23 cellular contexts compared by ENCODE assay signal in the genomic region with DNA sequence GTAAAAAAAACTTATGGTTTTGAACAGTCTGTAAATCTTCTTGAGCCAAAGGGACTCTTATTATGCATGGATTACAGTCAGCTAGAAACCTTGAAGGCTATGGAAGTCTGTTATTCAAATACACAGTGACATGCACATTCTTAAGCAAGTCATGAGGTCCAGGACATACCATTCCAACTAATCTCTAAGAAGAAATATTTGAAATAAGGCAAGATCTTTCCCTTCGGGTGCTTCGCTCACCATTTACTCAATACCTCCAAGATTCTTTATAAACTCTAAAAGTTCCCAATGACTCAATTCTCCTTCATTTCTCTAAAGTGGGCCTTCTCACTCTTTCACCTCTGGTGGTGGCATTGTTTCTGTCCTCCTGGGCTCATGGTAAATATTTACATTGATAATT.
DNase-seq lines count a peak whose midpoint lies in the region; ATAC-seq and TF ChIP-seq lines count a peak whose summit lies in the region.
"Had no signal": no experiment of that assay in that cellular context is flagged by ENCODE, and none has a peak within 500 bp of the region (broad histone marks: within the 10 kb centered on the region; RNA-seq: fewer than 3 reads in every experiment).

No MANE protein-coding gene starts in this region.

- H2BK12ac ChIP-seq in neuronal stem cell (ENCODE audit: low read length), result no peak overlapping the region

- no peaks in the 10 kb centered on the region for H3K36me3 ChIP-seq in endodermal cell (ENCODE audit: control insufficient read depth, insufficient read depth, low read length)
- H3K36me3 ChIP-seq in neuronal stem cell (replicated peaks in 1 of 2; ENCODE audit: control insufficient read depth in 2 of 2, insufficient read depth in 2 of 2, low read length in 2 of 2), result no peaks in the 10 kb centered on the region
- H3K36me3 ChIP-seq: SJCRH30, tibial nerve had no signal

- TF ChIP-seq CTCF in AG09309 (IDR thresholded peaks at IDR 0.05; ENCODE audit: control insufficient read depth, insufficient read depth, low read depth, low read length, missing control alignments) (no peak), endodermal cell (conservative IDR thresholded peaks at IDR 0.05) (no peak)

- TF ChIP-seq POLR2A in GM18505 (IDR thresholded peaks at IDR 0.05; ENCODE audit: borderline replicate concordance, extremely low read depth, insufficient read depth, insufficient read length), result no peak

- H3K27me3 ChIP-seq in endodermal cell (ENCODE audit: control insufficient read depth, insufficient read depth, low read length, poor library complexity, severe bottlenecking) (no peaks in the 10 kb centered on the region), neuronal stem cell (ENCODE audit: control insufficient read depth in 3 of 3, insufficient read depth in 3 of 3, low read depth in 1 of 3, low read length in 3 of 3) (no peaks in the 10 kb centered on the region)
- H3K27me3 ChIP-seq: SJCRH30, tibial nerve had no signal

- no peak for ATAC-seq in sciatic nerve
- no peak for ATAC-seq in Right ventricle myocardium inferior
- no peak for ATAC-seq in GM18505 (IDR thresholded peaks at IDR 0.05; ENCODE audit: unreplicated experiment)

- H3K4me2 ChIP-seq in neuronal stem cell (ENCODE audit: insufficient read depth, low read length, poor library complexity, severe bottlenecking), result no peak overlapping the region

- H4K8ac ChIP-seq in neuronal stem cell (ENCODE audit: low read depth, low read length), result no peak overlapping the region

- no peak overlapping the region for H2BK5ac ChIP-seq in neuronal stem cell (ENCODE audit: low read length)

- peaks cover 7% of the 10 kb centered on the region for H3K36me3 Mint-ChIP-seq in endodermal cell (ENCODE audit: low read depth)

- no peak overlapping the region for H3K4ac ChIP-seq in neuronal stem cell (ENCODE audit: low read length)

- no peak overlapping the region for H2AK5ac ChIP-seq in neuronal stem cell (ENCODE audit: low read depth, low read length)

- H3K9me3 Mint-ChIP-seq in endodermal cell, result peaks cover 4% of the 10 kb centered on the region

- H2BK120ac ChIP-seq in neuronal stem cell (ENCODE audit: low read depth, low read length), result no peak overlapping the region

- DNase-seq in AG09309 (ENCODE audit: low read depth) (peak; percentile 17), LHCN-M2 (ENCODE audit: low read depth) (peak; percentile 3), endodermal cell (no peak), neuronal stem cell (ENCODE audit: low spot score) (no peak), sciatic nerve (ENCODE audit: low spot score) (no peak), Right ventricle myocardium inferior (ENCODE audit: missing footprints) (no peak), occipital lobe (lab: John Stamatoyannopoulos, UW) (no peak)
- DNase-seq: activated naive CD4-positive, alpha-beta T cell; activated T-cell treated with anti-CD3 and anti-CD28 coated beads, Interleukin-2, amount 50 U/mL, for 24 hours; amniotic stem cell; caudate nucleus; Kasumi-1; NCI-H1092 treated with DMSO at 0.1 percent for 48 hours; NCI-H2081; NCI-H345; nucleus accumbens; SJCRH30; stimulated activated CD4-positive, alpha-beta T cell treated with anti-CD3 and anti-CD28 coated beads, Interleukin-4, amount 100 ng/mL, for 24 hours; T-helper 1 cell had no signal

- H4K91ac ChIP-seq in neuronal stem cell (ENCODE audit: low read depth, low read length, poor library complexity), result no peak overlapping the region

- no peak overlapping the region for H3K14ac ChIP-seq in neuronal stem cell (ENCODE audit: low read length)

- no peaks in the 10 kb centered on the region for H3K27me3 Mint-ChIP-seq in endodermal cell (ENCODE audit: insufficient read depth)
- H3K27me3 Mint-ChIP-seq: activated T-cell treated with anti-CD3 and anti-CD28 coated beads, Interleukin-2, amount 50 U/mL, for 24 hours; stimulated activated naive CD8-positive, alpha-beta T cell treated with anti-CD3 and anti-CD28 coated beads, Interleukin-15, Interleukin-2, amounts not matched to agents 100 ng/mL and 50 ng/mL, for 24 hours had no signal

- peaks cover 20% of the 10 kb centered on the region for H3K4me1 Mint-ChIP-seq in endodermal cell

- intact Hi-C loops in sciatic nerve (cut with DNase I), result no loop called here
- intact Hi-C loops in Right ventricle myocardium inferior (cut with DNase I), result no loop called here

- H3K27ac ChIP-seq in endodermal cell (ENCODE audit: low read depth, low read length), result no peak overlapping the region
- H3K27ac ChIP-seq in neuronal stem cell (replicated peaks; ENCODE audit: low read length), result no peak overlapping the region
- H3K27ac ChIP-seq: C4-2B, SJCRH30, tibial nerve had no signal

- H3K9me3 ChIP-seq in endodermal cell (ENCODE audit: control insufficient read depth, low read length) (no peaks in the 10 kb centered on the region), neuronal stem cell (replicated peaks in 1 of 2; ENCODE audit: control insufficient read depth in 2 of 2, insufficient read depth in 1 of 2, low read depth in 1 of 2, low read length in 2 of 2) (no peaks in the 10 kb centered on the region)
- H3K9me3 ChIP-seq: SJCRH30, tibial nerve had no signal

- WGBS in endodermal cell (ENCODE audit: insufficient coverage in 1 of 2, insufficient read length in 1 of 2), 2 experiments, result 100% methylated on average over 1 to 2 of the region's 2 CpGs
- WGBS in neuronal stem cell (ENCODE audit: extremely low coverage in 2 of 2, insufficient read length in 2 of 2, insufficient replicate concordance in 1 of 2), 2 donors, result no CpG with 5 or more reads among the region's 2 CpGs

- peak overlapping the region; percentile 3 for H2AFZ ChIP-seq in neuronal stem cell (ENCODE audit: low read length)

- no peak overlapping the region for H3K4me3 ChIP-seq in AG09309 (ENCODE audit: control insufficient read depth, low read depth, low read length)
- no peak overlapping the region for H3K4me3 ChIP-seq in endodermal cell (ENCODE audit: low read length)
- no peak overlapping the region for H3K4me3 ChIP-seq in neuronal stem cell (ENCODE audit: low read length in 2 of 2)
- H3K4me3 ChIP-seq: SJCRH30, tibial nerve had no signal

- H3K27ac Mint-ChIP-seq in endodermal cell, result peak overlapping the region; percentile 40
- H3K27ac Mint-ChIP-seq: activated T-cell treated with anti-CD3 and anti-CD28 coated beads, Interleukin-2, amount 50 U/mL, for 24 hours; stimulated activated naive CD8-positive, alpha-beta T cell treated with anti-CD3 and anti-CD28 coated beads, Interleukin-15, Interleukin-2, amounts not matched to agents 100 ng/mL and 50 ng/mL, for 24 hours had no signal

- H3K9ac ChIP-seq in endodermal cell (ENCODE audit: extremely low read depth, low read length, poor library complexity, severe bottlenecking) (no peak overlapping the region), neuronal stem cell (ENCODE audit: low read depth, low read length, poor library complexity) (no peak overlapping the region)

- no peak overlapping the region for H3K4me3 Mint-ChIP-seq in endodermal cell
- H3K4me3 Mint-ChIP-seq: activated T-cell treated with anti-CD3 and anti-CD28 coated beads, Interleukin-2, amount 50 U/mL, for 24 hours; stimulated activated naive CD8-positive, alpha-beta T cell treated with anti-CD3 and anti-CD28 coated beads, Interleukin-15, Interleukin-2, amounts not matched to agents 100 ng/mL and 50 ng/mL, for 24 hours had no signal

- no peak overlapping the region for H3K18ac ChIP-seq in neuronal stem cell (ENCODE audit: low read length)

- no peak overlapping the region for H3K23ac ChIP-seq in neuronal stem cell (ENCODE audit: low read depth, low read length, poor library complexity)

- peaks cover 8% of the 10 kb centered on the region for H3K4me1 ChIP-seq in endodermal cell (ENCODE audit: control insufficient read depth, insufficient read depth, low read length)
- no peaks in the 10 kb centered on the region for H3K4me1 ChIP-seq in neuronal stem cell (ENCODE audit: control insufficient read depth in 2 of 2, insufficient read depth in 1 of 2, low read depth in 1 of 2, low read length in 2 of 2)
- H3K4me1 ChIP-seq: SJCRH30, tibial nerve had no signal

- no peaks in the 10 kb centered on the region for H3K79me1 ChIP-seq in neuronal stem cell (ENCODE audit: low read depth, low read length)

- no peak overlapping the region for H2BK15ac ChIP-seq in neuronal stem cell (ENCODE audit: low read length)

Comparison
In these comparisons a context has a peak if more than half of its experiments do, and no peak if none do; other contexts are left out.
1. DNase-seq: peak in AG09309 (single experiment) and LHCN-M2 (single experiment); none in endodermal cell (single experiment), neuronal stem cell (single experiment), sciatic nerve (single experiment), Right ventricle myocardium inferior (single experiment) and occipital lobe (single experiment).